ENCODE assay signal across 19 cellular contexts in the genomic region with DNA sequence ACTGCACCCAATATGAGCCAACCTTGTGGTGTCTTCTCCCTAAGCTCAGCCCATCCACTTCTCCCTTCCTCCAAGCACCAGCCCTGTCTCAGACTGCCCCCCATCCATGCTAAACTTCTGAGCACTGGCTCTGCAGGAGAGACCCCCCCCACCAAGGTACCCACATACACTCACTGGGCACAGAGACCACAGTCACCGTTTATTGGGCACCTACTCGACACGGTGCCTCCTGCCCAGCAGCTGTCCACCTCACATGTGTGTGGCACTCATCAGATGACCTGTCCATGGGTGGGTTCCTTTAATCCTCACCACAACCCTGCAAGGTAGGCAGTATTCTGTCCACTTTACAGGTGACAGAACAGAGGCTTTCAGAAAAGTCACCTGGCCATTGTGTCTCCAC.
"Had no signal": no experiment of that assay in that cellular context is flagged by ENCODE, and none has a peak within 500 bp of the region (broad histone marks: within the 10 kb centered on the region; RNA-seq: fewer than 3 reads in every experiment).

No MANE protein-coding gene starts in this region.

- ATAC-seq: foreskin keratinocyte, left lung, lower lobe of right lung had no signal

- H3K36me3 ChIP-seq: left lung, lower lobe of right lung, right atrium auricular region, stomach had no signal

- H3K9me3 ChIP-seq: left lung, lower lobe of right lung, right atrium auricular region, stomach had no signal

- H3K36me3 Mint-ChIP-seq: naive B cell had no signal

- H3K4me3 Mint-ChIP-seq: memory B cell, nephron had no signal

- H3K4me1 ChIP-seq: foreskin keratinocyte had no signal

- H3K27ac ChIP-seq: foreskin keratinocyte, hepatocyte, left lung, lower lobe of right lung, right atrium auricular region, stomach had no signal

- H3K27ac Mint-ChIP-seq: memory B cell, nephron had no signal

- DNase-seq: cerebellar nuclear complex; dermis blood vessel endothelial cell; erythroblast; foreskin keratinocyte; kidney glomerular epithelial cell; left lung; lower lobe of right lung; midbrain; naive B cell; small intestine; stimulated activated CD4-positive, alpha-beta T cell treated with anti-CD3 and anti-CD28 coated beads, Interleukin-12 subunit alpha, Interleukin-12 subunit beta, amount 100 ng/mL, for 4 hours; stimulated activated naive CD4-positive, alpha-beta T cell; stomach; substantia nigra; trophoblast cell had no signal

- H3K9me3 Mint-ChIP-seq: memory B cell, naive B cell, nephron had no signal

- H3K4me3 ChIP-seq: hepatocyte, left lung, lower lobe of right lung, right atrium auricular region, stomach had no signal

- H3K27me3 ChIP-seq: foreskin keratinocyte, right atrium auricular region had no signal
